Comparison of ENCODE assay signal across 10 cellular contexts in the genomic region with DNA sequence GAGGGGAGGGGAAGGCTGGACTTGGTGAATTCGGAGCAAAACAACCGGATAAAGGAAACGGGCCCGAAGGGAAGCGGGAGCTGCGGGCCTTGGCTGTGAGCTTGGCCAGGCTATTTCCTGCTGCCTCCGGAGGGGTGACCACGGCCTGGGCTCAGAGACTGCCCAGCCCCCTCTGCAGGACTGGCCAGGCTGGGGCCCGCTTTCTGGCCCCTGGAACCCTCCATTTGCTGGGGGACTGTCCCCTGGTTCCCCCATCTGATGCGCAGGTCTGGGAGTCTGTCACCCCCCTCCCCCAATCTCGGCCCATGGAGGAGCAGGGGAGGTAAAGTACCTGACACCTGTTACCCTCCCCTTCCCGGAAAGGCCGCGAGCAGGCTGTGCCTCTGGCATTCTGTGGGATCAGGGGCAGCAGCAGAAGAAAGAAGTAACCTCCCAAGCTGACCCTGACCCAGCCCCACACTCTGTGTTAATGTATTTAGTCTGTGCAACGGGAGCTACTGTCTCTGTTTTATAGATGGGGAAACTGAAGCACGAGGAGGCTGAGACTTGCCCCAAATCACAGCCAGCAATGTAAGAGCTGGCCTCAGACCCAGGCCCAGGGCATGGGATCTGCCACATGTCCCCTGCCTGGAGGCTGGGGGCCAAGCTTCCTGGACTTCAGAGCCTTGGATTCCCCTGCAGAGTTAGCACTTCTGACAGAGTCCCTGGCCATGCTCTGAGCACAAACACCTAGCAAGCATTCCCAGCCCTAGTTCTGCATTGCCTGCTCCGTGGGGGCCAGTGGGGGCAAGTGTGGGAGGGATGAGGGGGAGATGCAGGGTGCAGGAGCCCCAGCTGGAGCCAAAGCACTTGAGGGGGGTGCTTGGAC. TPM values are rescaled to one million over a fixed set of nuclear protein-coding genes. Genes with fewer than 3 reads are reported as not detected.
DNase-seq lines count a peak whose midpoint lies in the region; ATAC-seq and TF ChIP-seq lines count a peak whose summit lies in the region.
"Had no signal": no experiment of that assay in that cellular context is flagged by ENCODE, and none has a peak within 500 bp of the region (broad histone marks: within the 10 kb centered on the region; RNA-seq: fewer than 3 reads in every experiment).

No MANE protein-coding gene starts in this region.

- no peaks in the 10 kb centered on the region for H3K27me3 ChIP-seq in testis

- intact Hi-C loops in activated T-helper 2 cell treated with anti-CD3 and anti-CD28 coated beads, Interferon-gamma antibody, Interleukin-2, Interleukin-4, amounts not matched to agents 10 μg/mL and 5 μg/mL and 100 μg/mL, durations not matched to agents 14 hours and 24 hours and 36 hours (cut with micrococcal nuclease), result loop anchor here (1.0 to 10.0 kb wide), 2 partner anchors 59 to 145 kb away; partner anchors contain the start of gene DNAJC5
- intact Hi-C loops in testis (cut with DNase I; ENCODE audit: low total_unique reads), result no loop called here

- peak overlapping the region; percentile 71 for H3K27ac Mint-ChIP-seq in T-helper 1 cell treated with Interleukin-12 subunit alpha and Interleukin-12 subunit beta and Interleukin-4 antibody, amounts not matched to agents 30 μg/mL and 1 μg/mL, for 36 hours
- H3K27ac Mint-ChIP-seq in activated T-helper 2 cell treated with anti-CD3 and anti-CD28 coated beads, Interferon-gamma antibody, Interleukin-2, Interleukin-4, amounts not matched to agents 10 μg/mL and 5 μg/mL and 100 μg/mL, durations not matched to agents 14 hours and 24 hours and 36 hours, result peak overlapping the region; percentile 4

- peaks cover 2% of the 10 kb centered on the region for H3K36me3 Mint-ChIP-seq in T-helper 1 cell treated with Interleukin-12 subunit alpha and Interleukin-12 subunit beta and Interleukin-4 antibody, amounts not matched to agents 30 μg/mL and 1 μg/mL, for 36 hours (ENCODE audit: low read depth)
- peaks cover 3% of the 10 kb centered on the region for H3K36me3 Mint-ChIP-seq in activated T-helper 2 cell treated with anti-CD3 and anti-CD28 coated beads, Interferon-gamma antibody, Interleukin-2, Interleukin-4, amounts not matched to agents 10 μg/mL and 5 μg/mL and 100 μg/mL, durations not matched to agents 14 hours and 24 hours and 36 hours (ENCODE audit: low read depth)

- H3K36me3 ChIP-seq in testis (ENCODE audit: low read depth, missing control alignments), result no peaks in the 10 kb centered on the region

- peaks cover 19% of the 10 kb centered on the region for H3K4me1 ChIP-seq in testis

- H3K4me1 Mint-ChIP-seq in T-helper 1 cell treated with Interleukin-12 subunit alpha and Interleukin-12 subunit beta and Interleukin-4 antibody, amounts not matched to agents 30 μg/mL and 1 μg/mL, for 36 hours (ENCODE audit: low read depth), result peaks cover 43% of the 10 kb centered on the region
- H3K4me1 Mint-ChIP-seq in activated T-helper 2 cell treated with anti-CD3 and anti-CD28 coated beads, Interferon-gamma antibody, Interleukin-2, Interleukin-4, amounts not matched to agents 10 μg/mL and 5 μg/mL and 100 μg/mL, durations not matched to agents 14 hours and 24 hours and 36 hours (ENCODE audit: low read depth), result peaks cover 33% of the 10 kb centered on the region

- H3K4me3 Mint-ChIP-seq in T-helper 1 cell treated with Interleukin-12 subunit alpha and Interleukin-12 subunit beta and Interleukin-4 antibody, amounts not matched to agents 30 μg/mL and 1 μg/mL, for 36 hours, result peak overlapping the region; percentile 66
- peak overlapping the region; percentile 64 for H3K4me3 Mint-ChIP-seq in activated T-helper 2 cell treated with anti-CD3 and anti-CD28 coated beads, Interferon-gamma antibody, Interleukin-2, Interleukin-4, amounts not matched to agents 10 μg/mL and 5 μg/mL and 100 μg/mL, durations not matched to agents 14 hours and 24 hours and 36 hours (ENCODE audit: low read depth)

- 7 to 8% methylated on average over 5 to 17 of the region's 17 CpGs for WGBS in testis, 2 donors

- ATAC-seq in GM19351 (IDR thresholded peaks at IDR 0.05; ENCODE audit: unreplicated experiment), result no peak

- H3K4me3 ChIP-seq in iPS-18c (ENCODE audit: insufficient read depth, low read depth, low read length), result peak overlapping the region; percentile 71; the same call in 1 of the 2 replicates
- H3K4me3 ChIP-seq in testis, result peak overlapping the region; percentile 26 to 59

- no peaks in the 10 kb centered on the region for H3K9me3 ChIP-seq in iPS-18c (ENCODE audit: control insufficient read depth, insufficient read depth, low read length)
- no peaks in the 10 kb centered on the region for H3K9me3 ChIP-seq in testis

- DNase-seq in T-helper 1 cell (no peak), testis (no peak), AG08396 (ENCODE audit: low spot score) (no peak), NCI-H226 (no peak)
- DNase-seq in activated T-helper 2 cell treated with anti-CD3 and anti-CD28 coated beads, Interferon-gamma antibody, Interleukin-2, Interleukin-4, amounts not matched to agents 10 μg/mL and 5 μg/mL and 100 μg/mL, durations not matched to agents 14 hours and 24 hours and 36 hours (ENCODE audit: low spot score), result no peak

- no peaks in the 10 kb centered on the region for H3K27me3 Mint-ChIP-seq in T-helper 1 cell treated with Interleukin-12 subunit alpha and Interleukin-12 subunit beta and Interleukin-4 antibody, amounts not matched to agents 30 μg/mL and 1 μg/mL, for 36 hours (ENCODE audit: low read depth)
- no peaks in the 10 kb centered on the region for H3K27me3 Mint-ChIP-seq in activated T-helper 2 cell treated with anti-CD3 and anti-CD28 coated beads, Interferon-gamma antibody, Interleukin-2, Interleukin-4, amounts not matched to agents 10 μg/mL and 5 μg/mL and 100 μg/mL, durations not matched to agents 14 hours and 24 hours and 36 hours (ENCODE audit: low read depth)

- H3K9me3 Mint-ChIP-seq in T-helper 1 cell treated with Interleukin-12 subunit alpha and Interleukin-12 subunit beta and Interleukin-4 antibody, amounts not matched to agents 30 μg/mL and 1 μg/mL, for 36 hours, result no peaks in the 10 kb centered on the region
- H3K9me3 Mint-ChIP-seq in activated T-helper 2 cell treated with anti-CD3 and anti-CD28 coated beads, Interferon-gamma antibody, Interleukin-2, Interleukin-4, amounts not matched to agents 10 μg/mL and 5 μg/mL and 100 μg/mL, durations not matched to agents 14 hours and 24 hours and 36 hours, result no peaks in the 10 kb centered on the region

- no peak for TF ChIP-seq CTCF in testis (IDR thresholded peaks at IDR 0.05)

- H3K27ac ChIP-seq in testis, result peak overlapping the region in 1 of 2 donors; percentile 15
- H3K27ac ChIP-seq: C4-2B had no signal

- TF ChIP-seq POLR2A in testis (IDR thresholded peaks at IDR 0.05), result no peak

RNA-seq across cellular contexts. Expression of gene C20orf204, which starts 3.5 kb away (rescaled TPM):
- 3.8 and 4.3 TPM in 2 replicates for total RNA-seq in activated T-helper 2 cell treated with anti-CD3 and anti-CD28 coated beads, Interferon-gamma antibody, Interleukin-2, Interleukin-4, amounts not matched to agents 10 μg/mL and 5 μg/mL and 100 μg/mL, durations not matched to agents 14 hours and 24 hours and 36 hours
- total RNA-seq in testis, result 1 to 10 TPM; 4.5 to 8.3 TPM
- 2.9 TPM for polyA plus RNA-seq in testis (ENCODE audit: insufficient read depth, low read depth, low replicate concordance)

RNA-seq across cellular contexts. Expression of gene SOX18, which starts 9.9 kb away (rescaled TPM):
- total RNA-seq in activated T-helper 2 cell treated with anti-CD3 and anti-CD28 coated beads, Interferon-gamma antibody, Interleukin-2, Interleukin-4, amounts not matched to agents 10 μg/mL and 5 μg/mL and 100 μg/mL, durations not matched to agents 14 hours and 24 hours and 36 hours, result 1.0 and 1.1 TPM in 2 replicates
- 10 to 100 TPM in 1 of 2 donors, 1 to 10 TPM in 1; 6.1 to 17.1 TPM for total RNA-seq in testis
- polyA plus RNA-seq in testis (ENCODE audit: insufficient read depth, low read depth, low replicate concordance), result 7.9 TPM
- total RNA-seq: LHCN-M2 had no signal

RNA-seq across cellular contexts. Expression of gene TCEA2, which starts 23.5 kb away (rescaled TPM):
- 49.0 and 49.9 TPM in 2 replicates for total RNA-seq in activated T-helper 2 cell treated with anti-CD3 and anti-CD28 coated beads, Interferon-gamma antibody, Interleukin-2, Interleukin-4, amounts not matched to agents 10 μg/mL and 5 μg/mL and 100 μg/mL, durations not matched to agents 14 hours and 24 hours and 36 hours
- total RNA-seq in testis, result 100 to 1,000 TPM in 1 of 2 donors, 10 to 100 TPM in 1; 94.5 to 126 TPM
- 171 TPM for polyA plus RNA-seq in testis (ENCODE audit: insufficient read depth, low read depth, low replicate concordance)

RNA-seq across cellular contexts. Expression of gene RGS19, which starts 39.8 kb away (rescaled TPM):
- 42.0 and 43.3 TPM in 2 replicates for total RNA-seq in activated T-helper 2 cell treated with anti-CD3 and anti-CD28 coated beads, Interferon-gamma antibody, Interleukin-2, Interleukin-4, amounts not matched to agents 10 μg/mL and 5 μg/mL and 100 μg/mL, durations not matched to agents 14 hours and 24 hours and 36 hours
- 10 to 100 TPM in 1 of 2 donors, 1 to 10 TPM in 1; 4.4 to 10.4 TPM for total RNA-seq in testis
- polyA plus RNA-seq in testis (ENCODE audit: insufficient read depth, low read depth, low replicate concordance), result 7.3 TPM

RNA-seq across cellular contexts. Expression of gene OPRL1, which starts 40.4 kb away (rescaled TPM):
- 0.32 and 0.41 TPM in 2 replicates for total RNA-seq in activated T-helper 2 cell treated with anti-CD3 and anti-CD28 coated beads, Interferon-gamma antibody, Interleukin-2, Interleukin-4, amounts not matched to agents 10 μg/mL and 5 μg/mL and 100 μg/mL, durations not matched to agents 14 hours and 24 hours and 36 hours
- 1 to 10 TPM; 6.0 to 7.7 TPM for total RNA-seq in testis
- polyA plus RNA-seq in testis (ENCODE audit: insufficient read depth, low read depth, low replicate concordance), result 9.4 TPM
